ENCODE assay signal across 8 cellular contexts in the genomic region with DNA sequence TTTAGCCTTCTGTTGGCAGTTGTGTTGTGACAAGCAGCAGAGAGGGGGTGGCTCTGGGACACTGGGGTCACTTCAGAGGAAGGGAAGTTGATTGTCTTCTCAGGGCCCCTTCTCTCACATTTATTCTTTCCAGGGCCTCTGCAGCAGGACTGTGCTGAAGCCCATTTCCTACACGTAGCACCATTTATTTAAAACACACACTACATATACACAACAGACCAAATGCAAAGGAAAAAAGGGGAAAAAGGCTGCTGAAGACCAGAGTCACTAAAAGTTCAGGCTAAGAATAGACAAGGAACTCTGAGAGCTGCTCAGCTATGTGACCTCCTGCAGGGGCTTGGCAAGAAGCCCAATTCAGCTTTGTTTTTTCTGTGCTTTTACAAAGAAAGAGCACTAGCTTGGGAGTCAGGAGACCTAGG. TPM values are rescaled to one million over a fixed set of nuclear protein-coding genes. Genes with fewer than 3 reads are reported as not detected.
DNase-seq lines count a peak whose midpoint lies in the region; TF ChIP-seq lines count a peak whose summit lies in the region.

No MANE protein-coding gene starts in this region.

- no peak overlapping the region for H3K27ac Mint-ChIP-seq in activated CD4-positive, alpha-beta memory T cell treated with anti-CD3 and anti-CD28 coated beads, Interleukin-2, amount 10 ng/mL, durations not matched to agents 7 days and 5 days

- H3K4me3 ChIP-seq in AG04450 (ENCODE audit: low read depth, low read length) (no peak overlapping the region), Loucy (ENCODE audit: low read length, poor library complexity, severe bottlenecking) (no peak overlapping the region), cardiac fibroblast (replicated peaks in 1 of 2; ENCODE audit: low read depth in 2 of 2, low read length in 2 of 2) (no peak overlapping the region), mammary epithelial cell (replicated peaks in 1 of 3; ENCODE audit: insufficient read depth in 1 of 3, low read depth in 2 of 3, low read length in 3 of 3) (no peak overlapping the region), WERI-Rb-1 (ENCODE audit: low read depth, low read length) (no peak overlapping the region)

- H3K9me2 ChIP-seq in Loucy (replicated peaks; ENCODE audit: low read depth, low read length), result no peaks in the 10 kb centered on the region

- H3K4me1 ChIP-seq in Loucy (ENCODE audit: insufficient read depth, low read length, poor library complexity, severe bottlenecking), result peaks cover 22% of the 10 kb centered on the region
- peaks cover 14% of the 10 kb centered on the region for H3K4me1 ChIP-seq in mammary epithelial cell (ENCODE audit: insufficient read depth, low read length)

- POLR2A ChIA-PET in AG04450 (lab: Yijun Ruan, JAX), result interaction anchor here (0.7 to 1.1 kb wide), 2 partner anchors 18 to 19 kb away, joined by 3 read pairs; no protein-coding TSS in a partner anchor
- POLR2A ChIA-PET in activated CD4-positive, alpha-beta memory T cell treated with anti-CD3 and anti-CD28 coated beads, Interleukin-2, amount 10 ng/mL, durations not matched to agents 7 days and 5 days (lab: Charles Lee), result no interaction called here

- H3K9ac ChIP-seq in Loucy (ENCODE audit: low read depth, low read length, poor library complexity, severe bottlenecking) (no peak overlapping the region), mammary epithelial cell (ENCODE audit: insufficient read depth, low read length) (no peak overlapping the region)

- TF ChIP-seq CTCF in AG04450 (IDR thresholded peaks at IDR 0.05; ENCODE audit: low read depth, low read length) (no peak), Loucy (conservative IDR thresholded peaks at IDR 0.05; ENCODE audit: low read length) (no peak), cardiac fibroblast (IDR thresholded peaks at IDR 0.05; ENCODE audit: low read depth, low read length) (no peak), mammary epithelial cell (conservative IDR thresholded peaks at IDR 0.05 in 1 of 2, IDR thresholded peaks at IDR 0.05 in 1 of 2; ENCODE audit: extremely low read depth in 1 of 2, insufficient read depth in 1 of 2, low read depth in 1 of 2, low read length in 2 of 2) (no peak), WERI-Rb-1 (IDR thresholded peaks at IDR 0.05; ENCODE audit: low read depth, low read length) (no peak)

- H3F3A ChIP-seq in Loucy (ENCODE audit: low read depth), result no peaks in the 10 kb centered on the region

- BruUV-seq in mammary epithelial cell (replicated peaks; lab: Mats Ljungman, UMichigan), result no TSS peak

- in situ Hi-C loops in mammary epithelial cell (cut with MboI; ENCODE audit: low sequenced_read_pairs in 2 of 2), result no loop called here

- CTCF ChIA-PET in AG04450 (lab: Charles Lee) (interaction anchor here (0.5 to 1.4 kb wide), 2 partner anchors 36 to 311 kb away, joined by 3 to 4 read pairs; no protein-coding TSS in a partner anchor), mammary epithelial cell (lab: Charles Lee; ENCODE audit: low non-redundant PET) (no interaction called here)
- CTCF ChIA-PET in activated CD4-positive, alpha-beta memory T cell treated with anti-CD3 and anti-CD28 coated beads, Interleukin-2, amount 10 ng/mL, durations not matched to agents 7 days and 5 days (lab: Charles Lee), result no interaction called here

- no peak overlapping the region for H3K4me3 Mint-ChIP-seq in activated CD4-positive, alpha-beta memory T cell treated with anti-CD3 and anti-CD28 coated beads, Interleukin-2, amount 10 ng/mL, durations not matched to agents 7 days and 5 days

- H3K4me1 Mint-ChIP-seq in activated CD4-positive, alpha-beta memory T cell treated with anti-CD3 and anti-CD28 coated beads, Interleukin-2, amount 10 ng/mL, durations not matched to agents 7 days and 5 days, result peaks cover 2% of the 10 kb centered on the region

- H4K20me1 ChIP-seq in Loucy (ENCODE audit: insufficient read depth, low read length, poor library complexity, severe bottlenecking) (no peaks in the 10 kb centered on the region), mammary epithelial cell (ENCODE audit: insufficient read depth, low read length) (no peaks in the 10 kb centered on the region)

- H3K79me2 ChIP-seq in Loucy (ENCODE audit: insufficient read depth, low read length) (no peaks in the 10 kb centered on the region), mammary epithelial cell (ENCODE audit: insufficient read depth, low read length) (no peaks in the 10 kb centered on the region)

- H3K4me2 ChIP-seq in Loucy (ENCODE audit: low read depth, low read length, poor library complexity, severe bottlenecking), result peak overlapping the region; percentile 29
- H3K4me2 ChIP-seq in mammary epithelial cell (ENCODE audit: insufficient read depth, low read depth, low read length), result no peak overlapping the region

- H3K36me3 ChIP-seq in Loucy (ENCODE audit: insufficient read depth, low read length) (no peaks in the 10 kb centered on the region), mammary epithelial cell (ENCODE audit: insufficient read depth, low read length) (no peaks in the 10 kb centered on the region), WERI-Rb-1 (no peaks in the 10 kb centered on the region)

- no peaks in the 10 kb centered on the region for H3K36me3 Mint-ChIP-seq in activated CD4-positive, alpha-beta memory T cell treated with anti-CD3 and anti-CD28 coated beads, Interleukin-2, amount 10 ng/mL, durations not matched to agents 7 days and 5 days (ENCODE audit: low read depth)

- dilution Hi-C loops in mammary epithelial cell (cut with HindIII; ENCODE audit: low sequenced_read_pairs), result no loop called here

- intact Hi-C loops in mammary epithelial cell (cut with micrococcal nuclease), result no loop called here

- H3K27ac ChIP-seq in AG04450 (ENCODE audit: low read depth, low read length), result peak overlapping the region; percentile 39
- no peak overlapping the region for H3K27ac ChIP-seq in mammary epithelial cell (ENCODE audit: insufficient read depth, low read depth, low read length)
- no peak overlapping the region for H3K27ac ChIP-seq in WERI-Rb-1

- no peaks in the 10 kb centered on the region for H3K27me3 ChIP-seq in AG04450 (ENCODE audit: control insufficient read depth, insufficient read depth, low read length)
- H3K27me3 ChIP-seq in Loucy (ENCODE audit: insufficient read depth, low read length, poor library complexity, severe bottlenecking), result no peaks in the 10 kb centered on the region
- no peaks in the 10 kb centered on the region for H3K27me3 ChIP-seq in mammary epithelial cell (ENCODE audit: insufficient read depth, low read length)
- no peaks in the 10 kb centered on the region for H3K27me3 ChIP-seq in WERI-Rb-1 (ENCODE audit: insufficient read depth, low read depth, severe bottlenecking)

- H3K9me3 ChIP-seq in AG04450 (ENCODE audit: control insufficient read depth, insufficient read depth, low read length), result no peaks in the 10 kb centered on the region
- no peaks in the 10 kb centered on the region for H3K9me3 ChIP-seq in Loucy (ENCODE audit: insufficient read depth, low read depth, low read length)
- H3K9me3 ChIP-seq in mammary epithelial cell (replicated peaks; ENCODE audit: insufficient read depth, low read length), result no peaks in the 10 kb centered on the region
- no peaks in the 10 kb centered on the region for H3K9me3 ChIP-seq in WERI-Rb-1 (ENCODE audit: severe bottlenecking)

- WGBS in mammary epithelial cell (ENCODE audit: low coverage, missing lambda C conversion rate), result 50% methylated on average over 1 of the region's 1 CpG

- no peaks in the 10 kb centered on the region for H3K9me3 Mint-ChIP-seq in activated CD4-positive, alpha-beta memory T cell treated with anti-CD3 and anti-CD28 coated beads, Interleukin-2, amount 10 ng/mL, durations not matched to agents 7 days and 5 days

- DNase-seq in AG04450 (ENCODE audit: low read depth, low spot score) (no peak), cardiac fibroblast (ENCODE audit: low read depth in 2 of 2) (peak; percentile 79 to 90), medulla oblongata (ENCODE audit: extremely low spot score) (peak; percentile 64), mammary epithelial cell (no peak), WERI-Rb-1 (no peak)
- no peak for DNase-seq in stimulated activated CD4-positive, alpha-beta T cell treated with anti-CD3 and anti-CD28 coated beads, Interleukin-4, amount 100 ng/mL, for 24 hours
- DNase-seq in activated CD4-positive, alpha-beta memory T cell treated with anti-CD3 and anti-CD28 coated beads, Interleukin-2, amount 10 ng/mL, durations not matched to agents 7 days and 5 days, result no peak

- peak overlapping the region; percentile 52 for H2AFZ ChIP-seq in Loucy (ENCODE audit: low read length)
- H2AFZ ChIP-seq in mammary epithelial cell (ENCODE audit: low read depth, low read length), result no peak overlapping the region

- no peaks in the 10 kb centered on the region for H3K27me3 Mint-ChIP-seq in activated CD4-positive, alpha-beta memory T cell treated with anti-CD3 and anti-CD28 coated beads, Interleukin-2, amount 10 ng/mL, durations not matched to agents 7 days and 5 days

RNA-seq across cellular contexts. Expression of gene UPB1, which starts 28.3 kb away (rescaled TPM):
- not detected in 2 replicates for polyA plus RNA-seq in AG04450 (2011; rRNA removed)
- 0.05 TPM in 1 of 2 replicates, not detected in the other for polyA minus RNA-seq in AG04450 (2011; rRNA and poly(A)+ RNA removed)
- total RNA-seq in mammary epithelial cell, result not detected
- not detected for polyA plus RNA-seq in mammary epithelial cell
- polyA minus RNA-seq in mammary epithelial cell, result not detected
- under 1 TPM; 0.30 to 0.33 TPM for total RNA-seq in activated CD4-positive, alpha-beta memory T cell treated with anti-CD3 and anti-CD28 coated beads, Interleukin-2, amount 10 ng/mL, durations not matched to agents 7 days and 5 days

RNA-seq across cellular contexts. Expression of gene ADORA2A, which starts 39.4 kb away (rescaled TPM):
- polyA plus RNA-seq in AG04450 (2011; rRNA removed) (0.16 and 0.19 TPM in 2 replicates), mammary epithelial cell (0.40 TPM)
- 0.83 and 1.2 TPM in 2 replicates for polyA minus RNA-seq in AG04450 (2011; rRNA and poly(A)+ RNA removed)
- 1 to 10 TPM; 1.2 to 1.8 TPM for total RNA-seq in mammary epithelial cell
- polyA minus RNA-seq in mammary epithelial cell, result not detected
- total RNA-seq in activated CD4-positive, alpha-beta memory T cell treated with anti-CD3 and anti-CD28 coated beads, Interleukin-2, amount 10 ng/mL, durations not matched to agents 7 days and 5 days, result 10 to 100 TPM; 19.7 to 19.8 TPM

Comparison
In these comparisons a context has a peak if more than half of its experiments do, and no peak if none do; other contexts are left out.
1. DNase-seq: peak in cardiac fibroblast (2 of 2) and medulla oblongata (single experiment); none in AG04450 (single experiment), stimulated activated CD4-positive, alpha-beta T cell treated with anti-CD3 and anti-CD28 coated beads, Interleukin-4, amount 100 ng/mL, for 24 hours (single experiment), mammary epithelial cell (single experiment), activated CD4-positive, alpha-beta memory T cell treated with anti-CD3 and anti-CD28 coated beads, Interleukin-2, amount 10 ng/mL, durations not matched to agents 7 days and 5 days (single experiment) and WERI-Rb-1 (single experiment).
2. RNA of gene ADORA2A, which starts 39.4 kb away (total RNA-seq): 19.7 to 19.8 TPM in activated CD4-positive, alpha-beta memory T cell treated with anti-CD3 and anti-CD28 coated beads, Interleukin-2, amount 10 ng/mL, durations not matched to agents 7 days and 5 days; 1.2 to 1.8 TPM in mammary epithelial cell; every median in the first group is over 4 times any median in the second.